ENCODE assay signal across 2 cellular contexts in the genomic region with DNA sequence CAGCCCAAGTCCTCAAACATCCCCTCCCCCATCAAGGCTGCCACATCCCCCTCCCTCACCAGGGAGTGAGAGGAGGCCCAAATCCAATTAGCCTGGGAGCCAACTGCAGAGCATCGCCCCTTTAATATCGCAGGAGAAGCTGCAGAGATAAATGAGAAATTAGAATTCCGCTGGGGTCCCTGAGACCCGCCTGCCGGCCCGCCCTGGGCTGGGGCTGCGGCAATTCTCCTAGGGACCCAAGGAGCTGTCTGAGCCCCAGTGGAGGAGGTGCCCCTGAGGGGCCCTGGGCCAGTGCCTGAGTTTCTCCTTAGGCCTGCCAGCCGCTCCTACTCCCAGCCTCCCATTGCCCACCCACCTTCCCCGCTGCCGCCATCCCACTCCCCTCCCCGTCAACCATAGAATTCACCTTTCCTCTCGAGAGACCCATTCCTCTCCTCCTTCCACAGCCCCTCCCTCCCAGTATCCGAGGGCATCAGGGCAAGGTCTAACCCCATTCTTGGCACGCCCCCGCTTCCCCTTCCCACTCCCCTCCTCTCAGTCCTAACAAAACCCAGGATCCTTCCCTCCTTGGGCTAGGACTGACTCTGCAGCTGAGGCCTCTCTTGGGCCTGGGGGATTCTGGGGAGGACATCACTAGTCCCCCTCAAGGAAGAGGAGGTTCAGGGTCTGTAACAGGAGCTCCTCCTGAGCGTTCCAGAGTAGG.
TF ChIP-seq lines count a peak whose summit lies in the region.

No MANE protein-coding gene starts in this region.

TF ChIP-seq in GM23338, 12 proteins besides CTCF, POLR2A, EP300 and RAD21 (continued from another document):
- TF ChIP-seq, protein P1, sequence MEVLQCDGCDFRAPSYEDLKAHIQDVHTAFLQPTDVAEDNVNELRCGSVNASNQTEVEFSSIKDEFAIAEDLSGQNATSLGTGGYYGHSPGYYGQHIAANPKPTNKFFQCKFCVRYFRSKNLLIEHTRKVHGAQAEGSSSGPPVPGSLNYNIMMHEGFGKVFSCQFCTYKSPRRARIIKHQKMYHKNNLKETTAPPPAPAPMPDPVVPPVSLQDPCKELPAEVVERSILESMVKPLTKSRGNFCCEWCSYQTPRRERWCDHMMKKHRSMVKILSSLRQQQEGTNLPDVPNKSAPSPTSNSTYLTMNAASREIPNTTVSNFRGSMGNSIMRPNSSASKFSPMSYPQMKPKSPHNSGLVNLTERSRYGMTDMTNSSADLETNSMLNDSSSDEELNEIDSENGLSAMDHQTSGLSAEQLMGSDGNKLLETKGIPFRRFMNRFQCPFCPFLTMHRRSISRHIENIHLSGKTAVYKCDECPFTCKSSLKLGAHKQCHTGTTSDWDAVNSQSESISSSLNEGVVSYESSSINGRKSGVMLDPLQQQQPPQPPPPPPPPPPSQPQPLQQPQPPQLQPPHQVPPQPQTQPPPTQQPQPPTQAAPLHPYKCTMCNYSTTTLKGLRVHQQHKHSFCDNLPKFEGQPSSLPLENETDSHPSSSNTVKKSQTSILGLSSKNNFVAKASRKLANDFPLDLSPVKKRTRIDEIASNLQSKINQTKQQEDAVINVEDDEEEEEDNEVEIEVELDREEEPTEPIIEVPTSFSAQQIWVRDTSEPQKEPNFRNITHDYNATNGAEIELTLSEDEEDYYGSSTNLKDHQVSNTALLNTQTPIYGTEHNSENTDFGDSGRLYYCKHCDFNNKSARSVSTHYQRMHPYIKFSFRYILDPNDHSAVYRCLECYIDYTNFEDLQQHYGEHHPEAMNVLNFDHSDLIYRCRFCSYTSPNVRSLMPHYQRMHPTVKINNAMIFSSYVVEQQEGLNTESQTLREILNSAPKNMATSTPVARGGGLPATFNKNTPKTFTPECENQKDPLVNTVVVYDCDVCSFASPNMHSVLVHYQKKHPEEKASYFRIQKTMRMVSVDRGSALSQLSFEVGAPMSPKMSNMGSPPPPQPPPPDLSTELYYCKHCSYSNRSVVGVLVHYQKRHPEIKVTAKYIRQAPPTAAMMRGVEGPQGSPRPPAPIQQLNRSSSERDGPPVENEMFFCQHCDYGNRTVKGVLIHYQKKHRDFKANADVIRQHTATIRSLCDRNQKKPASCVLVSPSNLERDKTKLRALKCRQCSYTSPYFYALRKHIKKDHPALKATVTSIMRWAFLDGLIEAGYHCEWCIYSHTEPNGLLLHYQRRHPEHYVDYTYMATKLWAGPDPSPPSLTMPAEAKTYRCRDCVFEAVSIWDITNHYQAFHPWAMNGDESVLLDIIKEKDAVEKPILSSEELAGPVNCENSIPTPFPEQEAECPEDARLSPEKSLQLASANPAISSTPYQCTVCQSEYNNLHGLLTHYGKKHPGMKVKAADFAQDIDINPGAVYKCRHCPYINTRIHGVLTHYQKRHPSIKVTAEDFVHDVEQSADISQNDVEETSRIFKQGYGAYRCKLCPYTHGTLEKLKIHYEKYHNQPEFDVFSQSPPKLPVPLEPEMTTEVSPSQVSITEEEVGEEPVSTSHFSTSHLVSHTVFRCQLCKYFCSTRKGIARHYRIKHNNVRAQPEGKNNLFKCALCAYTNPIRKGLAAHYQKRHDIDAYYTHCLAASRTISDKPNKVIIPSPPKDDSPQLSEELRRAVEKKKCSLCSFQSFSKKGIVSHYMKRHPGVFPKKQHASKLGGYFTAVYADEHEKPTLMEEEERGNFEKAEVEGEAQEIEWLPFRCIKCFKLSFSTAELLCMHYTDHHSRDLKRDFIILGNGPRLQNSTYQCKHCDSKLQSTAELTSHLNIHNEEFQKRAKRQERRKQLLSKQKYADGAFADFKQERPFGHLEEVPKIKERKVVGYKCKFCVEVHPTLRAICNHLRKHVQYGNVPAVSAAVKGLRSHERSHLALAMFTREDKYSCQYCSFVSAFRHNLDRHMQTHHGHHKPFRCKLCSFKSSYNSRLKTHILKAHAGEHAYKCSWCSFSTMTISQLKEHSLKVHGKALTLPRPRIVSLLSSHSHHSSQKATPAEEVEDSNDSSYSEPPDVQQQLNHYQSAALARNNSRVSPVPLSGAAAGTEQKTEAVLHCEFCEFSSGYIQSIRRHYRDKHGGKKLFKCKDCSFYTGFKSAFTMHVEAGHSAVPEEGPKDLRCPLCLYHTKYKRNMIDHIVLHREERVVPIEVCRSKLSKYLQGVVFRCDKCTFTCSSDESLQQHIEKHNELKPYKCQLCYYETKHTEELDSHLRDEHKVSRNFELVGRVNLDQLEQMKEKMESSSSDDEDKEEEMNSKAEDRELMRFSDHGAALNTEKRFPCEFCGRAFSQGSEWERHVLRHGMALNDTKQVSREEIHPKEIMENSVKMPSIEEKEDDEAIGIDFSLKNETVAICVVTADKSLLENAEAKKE (CRISPR knock-in tag; IDR thresholded peaks at IDR 0.05), result no peak
- TF ChIP-seq STAT1 (IDR thresholded peaks at IDR 0.05; ENCODE audit: unreplicated experiment) (no peak), NANOG (IDR thresholded peaks at IDR 0.05; ENCODE audit: borderline replicate concordance) (no peak), POLR2AphosphoS5 (IDR thresholded peaks at IDR 0.05; ENCODE audit: low read depth) (no peak), EZH2 (IDR thresholded peaks at IDR 0.05; ENCODE audit: low read depth, unreplicated experiment) (no peak), JUNB (IDR thresholded peaks at IDR 0.05; ENCODE audit: unreplicated experiment) (no peak)
- TF ChIP-seq, protein P2, sequence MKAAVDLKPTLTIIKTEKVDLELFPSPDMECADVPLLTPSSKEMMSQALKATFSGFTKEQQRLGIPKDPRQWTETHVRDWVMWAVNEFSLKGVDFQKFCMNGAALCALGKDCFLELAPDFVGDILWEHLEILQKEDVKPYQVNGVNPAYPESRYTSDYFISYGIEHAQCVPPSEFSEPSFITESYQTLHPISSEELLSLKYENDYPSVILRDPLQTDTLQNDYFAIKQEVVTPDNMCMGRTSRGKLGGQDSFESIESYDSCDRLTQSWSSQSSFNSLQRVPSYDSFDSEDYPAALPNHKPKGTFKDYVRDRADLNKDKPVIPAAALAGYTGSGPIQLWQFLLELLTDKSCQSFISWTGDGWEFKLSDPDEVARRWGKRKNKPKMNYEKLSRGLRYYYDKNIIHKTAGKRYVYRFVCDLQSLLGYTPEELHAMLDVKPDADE (IDR thresholded peaks at IDR 0.05), result no peak

TF ChIP-seq in WTC11, 78 proteins besides CTCF, POLR2A, EP300 and RAD21 (continued from another document):
- TF ChIP-seq PRRX2 (CRISPR knock-in tag; IDR thresholded peaks at IDR 0.05) (no peak), NR3C1 (CRISPR knock-in tag; conservative IDR thresholded peaks at IDR 0.05; ENCODE audit: low read depth) (no peak), GRHL2 (CRISPR knock-in tag; IDR thresholded peaks at IDR 0.05; ENCODE audit: insufficient replicate concordance, severe bottlenecking) (no peak), FOXJ3 (CRISPR knock-in tag; IDR thresholded peaks at IDR 0.05; ENCODE audit: borderline replicate concordance) (no peak)
